In the genomic region with DNA sequence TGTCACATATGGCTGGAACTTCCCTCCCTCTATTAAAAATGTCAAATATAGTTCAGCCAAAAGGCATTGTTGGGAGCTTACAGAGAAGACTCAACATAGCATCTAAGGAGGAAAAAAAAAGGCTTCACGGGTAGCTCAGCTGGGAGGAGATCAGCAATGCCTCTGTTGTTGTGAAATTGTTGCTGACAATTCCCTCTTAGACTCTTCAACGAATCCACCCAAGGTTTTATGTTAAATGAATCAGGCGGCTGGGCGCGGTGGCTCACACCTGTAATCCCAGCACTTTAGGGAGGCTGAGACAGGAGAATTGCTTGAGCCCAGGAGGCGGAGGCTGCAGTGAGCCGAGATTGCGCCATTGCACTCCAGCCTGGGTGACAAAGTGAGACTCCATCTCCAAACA, we compare ENCODE assay signal across 26 cellular contexts.
"Had no signal": no experiment of that assay in that cellular context is flagged by ENCODE, and none has a peak within 500 bp of the region (broad histone marks: within the 10 kb centered on the region; RNA-seq: fewer than 3 reads in every experiment).

No MANE protein-coding gene starts in this region.

- H3K27ac ChIP-seq: brain microvascular endothelial cell, Peyer's patch, SJSA1 had no signal

- H3K36me3 Mint-ChIP-seq: activated naive CD8-positive, alpha-beta T cell treated with anti-CD3 and anti-CD28 coated beads for 36 hours had no signal

- H3K4me1 Mint-ChIP-seq: activated T-helper 17 cell treated with anti-CD3 and anti-CD28 coated beads, Interleukin-2, amount 50 U/mL, for 72 hours had no signal

- H3K27ac Mint-ChIP-seq: activated CD4-positive, alpha-beta T cell treated with anti-CD3 and anti-CD28 coated beads, Interleukin-2, amount 10 ng/mL, durations not matched to agents 7 days and 5 days; activated naive CD8-positive, alpha-beta T cell treated with anti-CD3 and anti-CD28 coated beads for 36 hours; activated T-cell treated with anti-CD3 and anti-CD28 coated beads, Interleukin-2, amount 50 U/mL, for 72 hours; activated T-helper 17 cell treated with anti-CD3 and anti-CD28 coated beads, Interleukin-2, amount 50 U/mL, for 72 hours; T-helper 1 cell treated with Interleukin-12 subunit alpha and Interleukin-12 subunit beta and Interleukin-4 antibody, amounts not matched to agents 30 μg/mL and 1 μg/mL, for 36 hours; T-helper 2 cell treated with Interferon-gamma antibody and Interleukin-4, amounts not matched to agents 5 μg/mL and 100 μg/mL, for 36 hours had no signal

- H3K9me3 ChIP-seq: Peyer's patch, SJSA1, SK-N-SH had no signal

- DNase-seq: activated CD4-positive, alpha-beta T cell treated with anti-CD3 and anti-CD28 coated beads, Interleukin-2, amount 10 ng/mL, durations not matched to agents 7 days and 5 days; activated CD4-positive, alpha-beta T cell treated with anti-CD3 and anti-CD28 coated beads, Interleukin-2, amount 50 U/mL, for 48 hours; activated effector memory CD4-positive, alpha-beta T cell treated with anti-CD3 and anti-CD28 coated beads, Interleukin-2, amount 50 U/mL, for 16 hours; activated naive CD4-positive, alpha-beta T cell; activated naive CD4-positive, alpha-beta T cell treated with anti-CD3 and anti-CD28 coated beads, Interleukin-2, amount 50 U/mL, for 16 hours; activated naive CD8-positive, alpha-beta T cell treated with anti-CD3 and anti-CD28 coated beads for 36 hours; activated T-cell treated with anti-CD3 and anti-CD28 coated beads, Interleukin-2, amount 50 U/mL, for 1 hour; activated T-cell treated with anti-CD3 and anti-CD28 coated beads, Interleukin-2, amount 50 U/mL, for 72 hours; amniotic stem cell; aorta; brain microvascular endothelial cell; central memory CD4-positive, alpha-beta T cell; NCI-H1105; NCI-H1417 treated with DMSO at 0.1 percent for 48 hours; NCI-H1694; NCI-H2029; NCI-H345; NCI-H524 treated with DMSO at 0.1 percent for 48 hours; Peyer's patch; RPMI8226; SHP77 treated with DMSO at 0.1 percent for 48 hours; SK-N-SH had no signal

- H3K4me3 ChIP-seq: Peyer's patch, SJSA1 had no signal

- H3K36me3 ChIP-seq: Peyer's patch had no signal

- H3K9me3 Mint-ChIP-seq: activated CD4-positive, alpha-beta T cell treated with anti-CD3 and anti-CD28 coated beads, Interleukin-2, amount 10 ng/mL, durations not matched to agents 7 days and 5 days; activated naive CD8-positive, alpha-beta T cell treated with anti-CD3 and anti-CD28 coated beads for 36 hours; activated T-cell treated with anti-CD3 and anti-CD28 coated beads, Interleukin-2, amount 50 U/mL, for 72 hours; activated T-helper 17 cell treated with anti-CD3 and anti-CD28 coated beads, Interleukin-2, amount 50 U/mL, for 72 hours; T-helper 1 cell treated with Interleukin-12 subunit alpha and Interleukin-12 subunit beta and Interleukin-4 antibody, amounts not matched to agents 30 μg/mL and 1 μg/mL, for 36 hours; T-helper 2 cell treated with Interferon-gamma antibody and Interleukin-4, amounts not matched to agents 5 μg/mL and 100 μg/mL, for 36 hours had no signal

- H3K4me3 Mint-ChIP-seq: activated CD4-positive, alpha-beta T cell treated with anti-CD3 and anti-CD28 coated beads, Interleukin-2, amount 10 ng/mL, durations not matched to agents 7 days and 5 days; activated naive CD8-positive, alpha-beta T cell treated with anti-CD3 and anti-CD28 coated beads for 36 hours; activated T-cell treated with anti-CD3 and anti-CD28 coated beads, Interleukin-2, amount 50 U/mL, for 72 hours; activated T-helper 17 cell treated with anti-CD3 and anti-CD28 coated beads, Interleukin-2, amount 50 U/mL, for 72 hours; T-helper 1 cell treated with Interleukin-12 subunit alpha and Interleukin-12 subunit beta and Interleukin-4 antibody, amounts not matched to agents 30 μg/mL and 1 μg/mL, for 36 hours; T-helper 2 cell treated with Interferon-gamma antibody and Interleukin-4, amounts not matched to agents 5 μg/mL and 100 μg/mL, for 36 hours had no signal

- H3K9ac ChIP-seq: SK-N-SH had no signal

- H3K27me3 ChIP-seq: brain microvascular endothelial cell, Peyer's patch had no signal

- H3K4me2 ChIP-seq: SK-N-SH had no signal

- H3K9me2 ChIP-seq: SK-N-SH had no signal
